In genomic region chr18:22423863-22424262, GRCh38 we compare ENCODE assay signal across 5 cellular contexts. TPM values are rescaled to one million over a fixed set of nuclear protein-coding genes. Genes with fewer than 3 reads are reported as not detected.
"Had no signal": no experiment of that assay in that cellular context is flagged by ENCODE, and none has a peak within 500 bp of the region (broad histone marks: within the 10 kb centered on the region; RNA-seq: fewer than 3 reads in every experiment).

No MANE protein-coding gene starts in this region.

RNA-seq across cellular contexts. Expression of gene CTAGE1, which starts 6.1 kb away (rescaled TPM):
- total RNA-seq: HT-29, NCI-H460, PC-9, Peyer's patch, Right ventricle myocardium superior had no signal
